ENCODE assay signal across 1 cellular context in genomic region chr3:62873672-62874397, GRCh38.
TF ChIP-seq lines count a peak whose summit lies in the region.

No MANE protein-coding gene starts in this region.

TF ChIP-seq in HEK293, 187 proteins besides CTCF, POLR2A, EP300 and RAD21 (continued from another document):
- TF ChIP-seq, protein P1, sequence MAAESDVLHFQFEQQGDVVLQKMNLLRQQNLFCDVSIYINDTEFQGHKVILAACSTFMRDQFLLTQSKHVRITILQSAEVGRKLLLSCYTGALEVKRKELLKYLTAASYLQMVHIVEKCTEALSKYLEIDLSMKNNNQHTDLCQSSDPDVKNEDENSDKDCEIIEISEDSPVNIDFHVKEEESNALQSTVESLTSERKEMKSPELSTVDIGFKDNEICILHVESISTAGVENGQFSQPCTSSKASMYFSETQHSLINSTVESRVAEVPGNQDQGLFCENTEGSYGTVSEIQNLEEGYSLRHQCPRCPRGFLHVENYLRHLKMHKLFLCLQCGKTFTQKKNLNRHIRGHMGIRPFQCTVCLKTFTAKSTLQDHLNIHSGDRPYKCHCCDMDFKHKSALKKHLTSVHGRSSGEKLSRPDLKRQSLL (tag by site-specific recombination; IDR thresholded peaks at IDR 0.05) = no peak
- TF ChIP-seq SP7 (tag by site-specific recombination; IDR thresholded peaks at IDR 0.05) = 0 out of 2 replicates have a peak, but pooled peaks have one; percentile 11
- peak; percentile 61; the same call in 1 of the 2 replicates for TF ChIP-seq KLF1 (tag by site-specific recombination; IDR thresholded peaks at IDR 0.05)
- TF ChIP-seq ZNF341 (tag by site-specific recombination; IDR thresholded peaks at IDR 0.05; ENCODE audit: low read depth) = peak; percentile 56; the same call in 1 of the 2 replicates
- TF ChIP-seq ZNF521 (tag by site-specific recombination; IDR thresholded peaks at IDR 0.05) = no peak
- TF ChIP-seq ZNF211 (tag by site-specific recombination; IDR thresholded peaks at IDR 0.05; ENCODE audit: low read depth) = no peak
- TF ChIP-seq ZIC2 (tag by site-specific recombination; IDR thresholded peaks at IDR 0.05) = peak; percentile 15; the same call in 1 of the 2 replicates
- 0 out of 2 replicates have a peak, but pooled peaks have one; percentile 25 for TF ChIP-seq GLIS1 (tag by site-specific recombination; IDR thresholded peaks at IDR 0.05)
